Comparison of ENCODE assay signal across 1 cellular context in the genomic region with DNA sequence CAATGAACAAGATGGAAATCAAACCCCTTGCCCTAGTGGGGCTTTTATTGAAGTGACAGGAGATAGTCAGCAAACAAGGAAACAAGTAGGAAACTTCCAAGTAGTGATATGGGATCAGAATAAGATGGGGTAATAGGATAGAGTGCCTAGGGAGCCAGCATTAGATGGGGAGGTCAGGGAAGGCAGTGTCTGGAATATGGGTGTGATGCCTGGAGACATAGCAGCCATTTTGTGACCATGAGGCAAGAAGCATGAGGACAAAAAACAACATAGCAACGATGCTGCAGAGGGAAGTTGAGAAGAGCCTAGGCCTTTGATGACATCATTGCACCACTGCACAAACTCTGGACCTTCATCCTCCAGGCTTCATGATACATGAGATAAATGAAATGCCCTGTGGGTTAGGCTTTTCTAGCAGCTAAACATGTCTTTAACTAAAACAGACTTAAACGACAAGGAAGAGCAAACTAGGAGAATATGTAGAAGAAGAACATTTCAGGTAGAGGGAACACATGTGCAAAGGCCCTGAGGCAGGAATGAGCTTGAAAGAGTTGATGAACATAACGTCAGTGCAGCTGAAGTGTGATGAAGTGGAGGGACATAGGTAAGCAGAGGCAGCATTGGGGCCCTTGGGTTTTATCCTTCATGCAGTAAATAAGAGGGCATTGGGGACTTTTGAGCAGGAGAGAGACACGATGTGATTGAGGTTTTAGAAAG.
TF ChIP-seq lines count a peak whose summit lies in the region.

No MANE protein-coding gene starts in this region.

TF ChIP-seq in GM12878, 131 proteins besides CTCF, POLR2A, EP300 and RAD21:
- TF ChIP-seq YY1 (IDR thresholded peaks at IDR 0.05; ENCODE audit: low read depth, low read length) (no peak), PML (IDR thresholded peaks at IDR 0.05; ENCODE audit: low read length) (no peak), HDAC2 (IDR thresholded peaks at IDR 0.05) (no peak), ESRRA (IDR thresholded peaks at IDR 0.05; ENCODE audit: low read length) (no peak), E4F1 (IDR thresholded peaks at IDR 0.05; ENCODE audit: borderline replicate concordance, partially characterized antibody) (no peak), TCF3 (IDR thresholded peaks at IDR 0.05; ENCODE audit: borderline replicate concordance, insufficient read depth, low read depth, low read length) (no peak), KDM1A (IDR thresholded peaks at IDR 0.05; ENCODE audit: borderline replicate concordance) (no peak), ZBTB11 (CRISPR knock-in tag; IDR thresholded peaks at IDR 0.05) (no peak), SREBF2 (IDR thresholded peaks at IDR 0.05; ENCODE audit: low read length) (no peak), POLR2AphosphoS5 (IDR thresholded peaks at IDR 0.05; ENCODE audit: low read length) (no peak), ZNF217 (IDR thresholded peaks at IDR 0.05) (no peak), BACH1 (IDR thresholded peaks at IDR 0.05; ENCODE audit: borderline replicate concordance) (no peak), EED (IDR thresholded peaks at IDR 0.05; ENCODE audit: low read depth) (no peak)
- TF ChIP-seq, protein P1, sequence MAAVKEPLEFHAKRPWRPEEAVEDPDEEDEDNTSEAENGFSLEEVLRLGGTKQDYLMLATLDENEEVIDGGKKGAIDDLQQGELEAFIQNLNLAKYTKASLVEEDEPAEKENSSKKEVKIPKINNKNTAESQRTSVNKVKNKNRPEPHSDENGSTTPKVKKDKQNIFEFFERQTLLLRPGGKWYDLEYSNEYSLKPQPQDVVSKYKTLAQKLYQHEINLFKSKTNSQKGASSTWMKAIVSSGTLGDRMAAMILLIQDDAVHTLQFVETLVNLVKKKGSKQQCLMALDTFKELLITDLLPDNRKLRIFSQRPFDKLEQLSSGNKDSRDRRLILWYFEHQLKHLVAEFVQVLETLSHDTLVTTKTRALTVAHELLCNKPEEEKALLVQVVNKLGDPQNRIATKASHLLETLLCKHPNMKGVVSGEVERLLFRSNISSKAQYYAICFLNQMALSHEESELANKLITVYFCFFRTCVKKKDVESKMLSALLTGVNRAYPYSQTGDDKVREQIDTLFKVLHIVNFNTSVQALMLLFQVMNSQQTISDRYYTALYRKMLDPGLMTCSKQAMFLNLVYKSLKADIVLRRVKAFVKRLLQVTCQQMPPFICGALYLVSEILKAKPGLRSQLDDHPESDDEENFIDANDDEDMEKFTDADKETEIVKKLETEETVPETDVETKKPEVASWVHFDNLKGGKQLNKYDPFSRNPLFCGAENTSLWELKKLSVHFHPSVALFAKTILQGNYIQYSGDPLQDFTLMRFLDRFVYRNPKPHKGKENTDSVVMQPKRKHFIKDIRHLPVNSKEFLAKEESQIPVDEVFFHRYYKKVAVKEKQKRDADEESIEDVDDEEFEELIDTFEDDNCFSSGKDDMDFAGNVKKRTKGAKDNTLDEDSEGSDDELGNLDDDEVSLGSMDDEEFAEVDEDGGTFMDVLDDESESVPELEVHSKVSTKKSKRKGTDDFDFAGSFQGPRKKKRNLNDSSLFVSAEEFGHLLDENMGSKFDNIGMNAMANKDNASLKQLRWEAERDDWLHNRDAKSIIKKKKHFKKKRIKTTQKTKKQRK (IDR thresholded peaks at IDR 0.05; ENCODE audit: low read depth, low read length), result no peak
- TF ChIP-seq, protein P2, sequence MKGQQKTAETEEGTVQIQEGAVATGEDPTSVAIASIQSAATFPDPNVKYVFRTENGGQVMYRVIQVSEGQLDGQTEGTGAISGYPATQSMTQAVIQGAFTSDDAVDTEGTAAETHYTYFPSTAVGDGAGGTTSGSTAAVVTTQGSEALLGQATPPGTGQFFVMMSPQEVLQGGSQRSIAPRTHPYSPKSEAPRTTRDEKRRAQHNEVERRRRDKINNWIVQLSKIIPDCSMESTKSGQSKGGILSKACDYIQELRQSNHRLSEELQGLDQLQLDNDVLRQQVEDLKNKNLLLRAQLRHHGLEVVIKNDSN (IDR thresholded peaks at IDR 0.05; ENCODE audit: borderline replicate concordance, extremely low read length, insufficient read depth, low read depth, low read length), result no peak
